In genomic region chr22:41285820-41286638, GRCh38 we compare ENCODE assay signal across 1 cellular context.
TF ChIP-seq lines count a peak whose summit lies in the region.

RANGAP1 (minus strand) TSS chr22:41286187; CDS start chr22:41281044, 5,143 bp downstream.

TF ChIP-seq in K562, 482 proteins besides CTCF, POLR2A, EP300 and RAD21 (continued from another document and continues in another):
- TF ChIP-seq BCLAF1 (IDR thresholded peaks at IDR 0.05; ENCODE audit: borderline replicate concordance in 1 of 2, control insufficient read depth in 1 of 2, low read depth in 2 of 2, low read length in 1 of 2) (no peak), FOS (IDR thresholded peaks at IDR 0.05; ENCODE audit: extremely low read depth, insufficient read length) (no peak), SRF (CRISPR knock-in tag; IDR thresholded peaks at IDR 0.05) (peak in 1 of 2 experiments; percentile 33; a peak in 1 of 4 replicates), FOXM1 (IDR thresholded peaks at IDR 0.05; ENCODE audit: low read depth) (peak; percentile 91), FOXM1 (CRISPR knock-in tag; IDR thresholded peaks at IDR 0.05; ENCODE audit: low read depth) (no peak), ZBTB40 (IDR thresholded peaks at IDR 0.05) (peak; percentile 98), ZBTB40 (CRISPR knock-in tag; IDR thresholded peaks at IDR 0.05) (peak; percentile 94), ZNF311 (CRISPR knock-in tag; IDR thresholded peaks at IDR 0.05) (no peak), MEF2A (IDR thresholded peaks at IDR 0.05; ENCODE audit: control insufficient read depth, low read depth, low read length) (no peak), TGIF2 (CRISPR knock-in tag; IDR thresholded peaks at IDR 0.05) (no peak), ZNF184 (CRISPR knock-in tag; IDR thresholded peaks at IDR 0.05) (no peak), GMEB1 (CRISPR knock-in tag; IDR thresholded peaks at IDR 0.05) (no peak; the same call in 1 of the 2 replicates), MEIS2 (IDR thresholded peaks at IDR 0.05; ENCODE audit: partially characterized antibody) (no peak), CBX1 (IDR thresholded peaks at IDR 0.05; ENCODE audit: low read depth) (no peak), PTBP1 (IDR thresholded peaks at IDR 0.05; ENCODE audit: low read depth, low read length) (no peak), CEBPZ (IDR thresholded peaks at IDR 0.05; ENCODE audit: borderline replicate concordance, low read depth, low read length) (no peak), ZNF165 (CRISPR knock-in tag; IDR thresholded peaks at IDR 0.05; ENCODE audit: borderline replicate concordance) (no peak), HLTF (IDR thresholded peaks at IDR 0.05) (no peak; the same call in 1 of the 2 replicates), ADNP (tag; IDR thresholded peaks at IDR 0.05) (no peak), NR4A1 (CRISPR knock-in tag; IDR thresholded peaks at IDR 0.05) (no peak), NR4A1 (tag; IDR thresholded peaks at IDR 0.05) (no peak), MIER1 (IDR thresholded peaks at IDR 0.05; ENCODE audit: low read depth) (no peak), ZNF583 (CRISPR knock-in tag; IDR thresholded peaks at IDR 0.05) (no peak), ATF1 (CRISPR knock-in tag; IDR thresholded peaks at IDR 0.05) (peak; percentile 64), ATF1 (tag; IDR thresholded peaks at IDR 0.05) (peak; percentile 80), PATZ1 (CRISPR knock-in tag; IDR thresholded peaks at IDR 0.05; ENCODE audit: borderline replicate concordance) (no peak), SRSF1 (IDR thresholded peaks at IDR 0.05; ENCODE audit: low read depth, low read length) (no peak), ZBED1 (IDR thresholded peaks at IDR 0.05) (no peak), EWSR1 (IDR thresholded peaks at IDR 0.05; ENCODE audit: borderline replicate concordance, low read depth, partially characterized antibody) (no peak), MBD1 (CRISPR knock-in tag; IDR thresholded peaks at IDR 0.05) (no peak), SOX6 (IDR thresholded peaks at IDR 0.05) (no peak), EP400 (IDR thresholded peaks at IDR 0.05) (peak; percentile 99), ZNF431 (CRISPR knock-in tag; IDR thresholded peaks at IDR 0.05) (no peak), SMAD3 (CRISPR knock-in tag; conservative IDR thresholded peaks at IDR 0.05) (no peak), ZNF217 (CRISPR knock-in tag; IDR thresholded peaks at IDR 0.05) (no peak), ZC3H4 (CRISPR knock-in tag; IDR thresholded peaks at IDR 0.05; ENCODE audit: borderline replicate concordance) (no peak), YBX1 (IDR thresholded peaks at IDR 0.05) (no peak), SIN3A (IDR thresholded peaks at IDR 0.05; ENCODE audit: borderline replicate concordance in 2 of 2, control insufficient read depth in 1 of 2, low read depth in 2 of 2, low read length in 2 of 2) (peak; percentile 24 to 50; a peak in 3 of 4 replicates), HDAC2 (IDR thresholded peaks at IDR 0.05) (peak; percentile 26; the same call in 1 of the 2 replicates), HNRNPUL1 (IDR thresholded peaks at IDR 0.05; ENCODE audit: low read length) (no peak), ZNF512 (tag; IDR thresholded peaks at IDR 0.05) (no peak), SETDB1 (IDR thresholded peaks at IDR 0.05; ENCODE audit: low read length) (no peak)
